In the genomic region with DNA sequence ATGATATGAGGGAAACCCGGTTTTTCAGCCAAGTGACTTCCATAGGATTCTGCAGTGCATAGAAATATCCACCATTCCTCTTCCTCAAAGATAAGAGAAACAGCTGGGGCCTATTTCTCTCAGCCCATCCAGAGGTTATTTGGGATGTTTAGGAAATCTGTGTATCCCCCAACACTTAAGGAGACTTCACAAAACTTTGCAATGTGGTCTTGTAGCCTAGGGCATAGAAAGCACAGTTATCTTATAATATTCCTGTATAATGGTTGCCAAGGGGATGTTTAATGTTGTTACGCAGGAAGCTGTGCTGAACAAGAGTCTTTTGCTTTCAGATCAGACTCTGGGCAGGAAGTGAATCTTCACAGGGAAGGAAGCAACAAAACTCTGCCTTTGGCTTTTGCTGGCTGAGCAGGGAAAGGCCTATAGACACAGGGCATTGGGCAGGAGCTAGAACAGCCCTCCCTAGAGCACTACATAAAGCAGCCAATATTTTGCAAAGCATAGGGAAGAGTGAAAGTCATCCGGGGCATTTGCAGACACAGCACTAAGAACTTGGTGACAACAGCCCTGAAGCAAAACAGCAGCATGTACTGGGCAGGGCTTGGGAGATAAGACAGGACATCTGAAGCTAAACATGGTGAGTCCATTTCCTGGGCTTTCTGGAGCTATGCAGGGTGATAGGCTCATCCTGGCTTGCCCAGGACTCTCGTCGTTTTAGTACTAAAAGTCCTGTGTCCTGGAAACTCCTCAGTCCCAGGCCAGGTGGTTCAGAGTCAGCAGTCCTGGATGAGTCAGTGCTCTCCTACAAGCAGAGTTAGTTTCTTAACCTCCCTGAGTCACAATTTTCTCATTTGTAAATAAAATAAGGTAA, we compare ENCODE assay signal across 8 cellular contexts. TPM values are rescaled to one million over a fixed set of nuclear protein-coding genes. Genes with fewer than 3 reads are reported as not detected.
DNase-seq lines count a peak whose midpoint lies in the region; ATAC-seq and TF ChIP-seq lines count a peak whose summit lies in the region.

No MANE protein-coding gene starts in this region.

- H4K91ac ChIP-seq in IMR-90 (ENCODE audit: insufficient read depth, low read depth, low read length) (peak overlapping the region; percentile 51), trophoblast cell (ENCODE audit: low read depth, low read length) (peak overlapping the region; percentile 2)

- dilution Hi-C loops in IMR-90 (cut with HindIII; ENCODE audit: low sequenced_read_pairs, unreplicated experiment) = no loop called here

- peak; percentile 44 for DNase-seq in BE2C
- peak; percentile 88 for DNase-seq in IMR-90
- peak; percentile 82 for DNase-seq in activated CD4-positive, alpha-beta T cell treated with anti-CD3 and anti-CD28 coated beads, Interleukin-2, amount 10 ng/mL, durations not matched to agents 24 days and 14 days
- DNase-seq in fibroblast of peridontal ligament (ENCODE audit: extremely low read depth) = peak; percentile 27
- DNase-seq in trophoblast cell = peak; percentile 96 to 97
- DNase-seq in sigmoid colon = no peak
- no peak for DNase-seq in HuH-7.5 (ENCODE audit: low spot score)

- TF ChIP-seq POLR2A in IMR-90 (IDR thresholded peaks at IDR 0.05; ENCODE audit: low read depth, low read length) (no peak), sigmoid colon (IDR thresholded peaks at IDR 0.05) (no peak)

- H3K4me1 Mint-ChIP-seq in activated CD4-positive, alpha-beta T cell treated with anti-CD3 and anti-CD28 coated beads, Interleukin-2, amount 10 ng/mL, durations not matched to agents 24 days and 14 days = peaks cover 19% of the 10 kb centered on the region

- peak overlapping the region; percentile 63 for H2BK120ac ChIP-seq in IMR-90 (ENCODE audit: low read depth, low read length)
- peak overlapping the region; percentile 20 for H2BK120ac ChIP-seq in trophoblast cell (ENCODE audit: insufficient read depth, low read length, poor library complexity)

- in situ Hi-C loops in IMR-90 (cut with MboI; ENCODE audit: low sequenced_read_pairs) = loop anchor here (5.0 to 10.0 kb wide), 3 partner anchors 79 to 456 kb away; partner anchors contain the start of gene CMTM3

- peak overlapping the region; percentile 65 for H4K5ac ChIP-seq in IMR-90 (ENCODE audit: low read depth, low read length)

- H2AK9ac ChIP-seq in IMR-90 (replicated peaks; ENCODE audit: low read depth, low read length, poor library complexity) = peak overlapping the region; percentile 89

- H3K9me3 ChIP-seq in BE2C = no peaks in the 10 kb centered on the region
- H3K9me3 ChIP-seq in IMR-90 (ENCODE audit: control insufficient read depth, insufficient read depth, low read length) = peaks cover 2% of the 10 kb centered on the region; the same call in 1 of the 2 replicates
- peaks cover 2% of the 10 kb centered on the region for H3K9me3 ChIP-seq in trophoblast cell (ENCODE audit: insufficient read depth, low read depth, low read length)
- peaks cover 0 to 1% (median 0%) of the 10 kb centered on the region in 4 donors for H3K9me3 ChIP-seq in sigmoid colon

- H3K23ac ChIP-seq in IMR-90 (ENCODE audit: low read depth, low read length) (peak overlapping the region; percentile 37; the same call in 1 of the 2 replicates), trophoblast cell (ENCODE audit: low read length) (no peak overlapping the region)

- H2AK5ac ChIP-seq in IMR-90 (ENCODE audit: low read depth, low read length) (peak overlapping the region; percentile 6; the same call in 1 of the 2 replicates), trophoblast cell (ENCODE audit: low read length) (no peak overlapping the region)

- POLR2A ChIA-PET in IMR-90 (lab: Charles Lee; ENCODE audit: unreplicated experiment) = interaction anchor here (0.7 kb wide), 1 partner anchor 25 kb away, joined by 6 read pairs; no protein-coding TSS in a partner anchor

- peak overlapping the region; percentile 84 for H3K4me3 Mint-ChIP-seq in activated CD4-positive, alpha-beta T cell treated with anti-CD3 and anti-CD28 coated beads, Interleukin-2, amount 10 ng/mL, durations not matched to agents 24 days and 14 days

- H3K27ac ChIP-seq in IMR-90 (ENCODE audit: insufficient read depth, low read length) = peak overlapping the region; percentile 68
- peak overlapping the region; percentile 52 for H3K27ac ChIP-seq in trophoblast cell (ENCODE audit: low read depth, low read length)
- H3K27ac ChIP-seq in sigmoid colon = peak overlapping the region in 1 of 4 donors; percentile 20

- no peaks in the 10 kb centered on the region for H3K79me2 ChIP-seq in trophoblast cell (ENCODE audit: control insufficient read depth, insufficient read depth, low read length, poor library complexity)

- TF ChIP-seq RAD21 in IMR-90 (IDR thresholded peaks at IDR 0.05; ENCODE audit: low read length) = no peak

- peak overlapping the region; percentile 88 for H2AFZ ChIP-seq in IMR-90 (replicated peaks; ENCODE audit: low read length, poor library complexity)
- H2AFZ ChIP-seq in trophoblast cell (ENCODE audit: insufficient read depth, low read length, poor library complexity) = no peak overlapping the region

- peak; percentile 52 for ATAC-seq in IMR-90 (ENCODE audit: low read depth)
- ATAC-seq in HG03520 (IDR thresholded peaks at IDR 0.05; ENCODE audit: unreplicated experiment) = no peak

- H3K9ac ChIP-seq in IMR-90 (ENCODE audit: low read depth, low read length) (peak overlapping the region; percentile 13; the same call in 1 of the 2 replicates), trophoblast cell (ENCODE audit: low read length) (no peak overlapping the region)

- H2BK20ac ChIP-seq in IMR-90 (ENCODE audit: low read depth, low read length) = peak overlapping the region; percentile 73

- H3K14ac ChIP-seq in IMR-90 (replicated peaks; ENCODE audit: low read depth, low read length) (peak overlapping the region; percentile 62), trophoblast cell (ENCODE audit: low read length) (no peak overlapping the region)

- TF ChIP-seq CTCF in BE2C (IDR thresholded peaks at IDR 0.05; ENCODE audit: low read depth, low read length) (no peak), IMR-90 (conservative IDR thresholded peaks at IDR 0.05; ENCODE audit: low read depth, low read length) (no peak), sigmoid colon (IDR thresholded peaks at IDR 0.05) (no peak)

- H3K27ac Mint-ChIP-seq in activated CD4-positive, alpha-beta T cell treated with anti-CD3 and anti-CD28 coated beads, Interleukin-2, amount 10 ng/mL, durations not matched to agents 24 days and 14 days = peak overlapping the region; percentile 94

- peak overlapping the region; percentile 53 for H3K4me2 ChIP-seq in IMR-90 (ENCODE audit: low read depth, low read length)
- H3K4me2 ChIP-seq in trophoblast cell (ENCODE audit: low read length) = peak overlapping the region; percentile 21

- H4K8ac ChIP-seq in IMR-90 (ENCODE audit: low read depth in 2 of 2, low read length in 2 of 2) (peak overlapping the region; percentile 39 to 94), trophoblast cell (ENCODE audit: low read depth, low read length) (peak overlapping the region; percentile 41)

- H3K9me1 ChIP-seq in IMR-90 (ENCODE audit: insufficient read depth, low read length) = peaks cover 5% of the 10 kb centered on the region; the same call in 1 of the 2 replicates

- CTCF ChIA-PET in IMR-90 (lab: Yijun Ruan, JAX) = interaction anchor here (1.0 kb wide), 2 partner anchors 103 to 459 kb away, joined by 3 to 4 read pairs; no protein-coding TSS in a partner anchor

- H3K79me1 ChIP-seq in IMR-90 (ENCODE audit: low read depth in 1 of 2, low read length in 2 of 2) (no peaks in the 10 kb centered on the region), trophoblast cell (ENCODE audit: low read length) (peaks cover 11% of the 10 kb centered on the region)

- TF ChIP-seq EP300 in sigmoid colon (IDR thresholded peaks at IDR 0.05) = no peak

- peaks cover 4% of the 10 kb centered on the region for H3K9me3 Mint-ChIP-seq in activated CD4-positive, alpha-beta T cell treated with anti-CD3 and anti-CD28 coated beads, Interleukin-2, amount 10 ng/mL, durations not matched to agents 24 days and 14 days

- no TSS peak for BruUV-seq in IMR-90 (replicated peaks; lab: Mats Ljungman, UMichigan)

- H3K4me1 ChIP-seq in BE2C = peaks cover 10% of the 10 kb centered on the region
- H3K4me1 ChIP-seq in IMR-90 (ENCODE audit: control insufficient read depth, insufficient read depth, low read length) = peaks cover 6% of the 10 kb centered on the region
- H3K4me1 ChIP-seq in trophoblast cell (ENCODE audit: control insufficient read depth in 1 of 2, insufficient read depth in 2 of 2, low read length in 2 of 2) = peaks cover 2 to 9% of the 10 kb centered on the region in 2 experiments
- peaks cover 0 to 8% (median 7%) of the 10 kb centered on the region in 4 donors for H3K4me1 ChIP-seq in sigmoid colon

- H4K12ac ChIP-seq in trophoblast cell (ENCODE audit: low read depth, low read length) = no peak overlapping the region

- H3K36me3 Mint-ChIP-seq in activated CD4-positive, alpha-beta T cell treated with anti-CD3 and anti-CD28 coated beads, Interleukin-2, amount 10 ng/mL, durations not matched to agents 24 days and 14 days (ENCODE audit: low read depth) = peaks cover 9% of the 10 kb centered on the region

- H4K20me1 ChIP-seq in IMR-90 (ENCODE audit: insufficient read depth, low read length) = no peaks in the 10 kb centered on the region

- peaks cover 19% of the 10 kb centered on the region for H3K27me3 Mint-ChIP-seq in activated CD4-positive, alpha-beta T cell treated with anti-CD3 and anti-CD28 coated beads, Interleukin-2, amount 10 ng/mL, durations not matched to agents 24 days and 14 days

- H2BK15ac ChIP-seq in IMR-90 (ENCODE audit: low read depth, low read length) = peak overlapping the region; percentile 30; the same call in 2 of the 3 replicates

- H2BK12ac ChIP-seq in trophoblast cell (ENCODE audit: low read length) = no peak overlapping the region

- peak overlapping the region; percentile 21; the same call in 1 of the 2 replicates for H3K4me3 ChIP-seq in BE2C (ENCODE audit: low read depth, low read length)
- peak overlapping the region; percentile 20; the same call in 1 of the 2 replicates for H3K4me3 ChIP-seq in IMR-90 (ENCODE audit: insufficient read depth, low read depth, low read length)
- no peak overlapping the region for H3K4me3 ChIP-seq in trophoblast cell (ENCODE audit: low read depth, low read length)
- no peak overlapping the region for H3K4me3 ChIP-seq in sigmoid colon

- no peaks in the 10 kb centered on the region for H3K36me3 ChIP-seq in BE2C
- H3K36me3 ChIP-seq in IMR-90 (ENCODE audit: control insufficient read depth, insufficient read depth, low read length) = no peaks in the 10 kb centered on the region
- peaks cover 0 to 1% of the 10 kb centered on the region in 2 experiments for H3K36me3 ChIP-seq in trophoblast cell (ENCODE audit: control insufficient read depth in 1 of 2, insufficient read depth in 2 of 2, low read length in 2 of 2)
- H3K36me3 ChIP-seq in sigmoid colon = no peaks in the 10 kb centered on the region

- H2BK5ac ChIP-seq in IMR-90 (ENCODE audit: low read depth, low read length, poor library complexity, severe bottlenecking) (peak overlapping the region; percentile 58), trophoblast cell (ENCODE audit: low read depth, low read length, poor library complexity) (no peak overlapping the region)

- H3K27me3 ChIP-seq in BE2C (no peaks in the 10 kb centered on the region), IMR-90 (ENCODE audit: control insufficient read depth, insufficient read depth, low read length) (peaks cover 12% of the 10 kb centered on the region), trophoblast cell (ENCODE audit: insufficient read depth, low read length) (no peaks in the 10 kb centered on the region), sigmoid colon (peaks cover 0 to 22% (median 3%) of the 10 kb centered on the region in 3 donors)

- intact Hi-C loops in IMR-90 (cut with micrococcal nuclease) (loop anchor here (5.0 to 10.0 kb wide), 3 partner anchors 179 to 336 kb away; no protein-coding TSS in a partner anchor), sigmoid colon (cut with DNase I) (loop anchor here (10.0 kb wide), 1 partner anchor 346 kb away; the partner anchor contains the start of gene DYNC1LI2)
- intact Hi-C loops in activated CD4-positive, alpha-beta T cell treated with anti-CD3 and anti-CD28 coated beads, Interleukin-2, amount 10 ng/mL, durations not matched to agents 24 days and 14 days (cut with micrococcal nuclease) = loop anchor here (2.0 to 5.0 kb wide), 2 partner anchors 334 to 464 kb away; no protein-coding TSS in a partner anchor

- peak overlapping the region; percentile 19; the same call in 1 of the 2 replicates for H3K56ac ChIP-seq in IMR-90 (ENCODE audit: extremely low read depth, insufficient read depth, low read length)

- H3K18ac ChIP-seq in IMR-90 (ENCODE audit: low read depth, low read length) (peak overlapping the region; percentile 55), trophoblast cell (ENCODE audit: low read length) (no peak overlapping the region)

- WGBS in IMR-90 (ENCODE audit: extremely low coverage in 2 of 2, insufficient read length in 1 of 2), 2 experiments = 0% methylated on average over 1 of the region's 5 CpGs; no CpG with 5 or more reads in 1 of the 2 experiments
- no CpG with 5 or more reads among the region's 5 CpGs for WGBS in trophoblast cell (ENCODE audit: extremely low coverage, insufficient coverage, insufficient read length)
- WGBS in sigmoid colon, 2 donors = 43 to 48% methylated on average over 5 of the region's 5 CpGs

- H3K4ac ChIP-seq in IMR-90 (ENCODE audit: low read depth, low read length) = peak overlapping the region; percentile 66
- no peak overlapping the region for H3K4ac ChIP-seq in trophoblast cell (ENCODE audit: low read depth, low read length)

RNA-seq across cellular contexts. Expression of gene BEAN1, which starts 18.7 kb away (rescaled TPM):
- not detected for polyA plus RNA-seq in BE2C (2012; ENCODE audit: insufficient read depth, insufficient read length, low read depth)
- not detected in 2 replicates for total RNA-seq in IMR-90 (2012; rRNA removed)
- polyA plus RNA-seq in IMR-90 (2012; rRNA removed) = not detected in 2 replicates
- polyA plus RNA-seq in IMR-90 (2012; cell fraction: cytosol; rRNA removed) = not detected in 2 replicates
- 0.13 TPM in 1 of 2 replicates, not detected in the other for polyA plus RNA-seq in IMR-90 (2012; cell fraction: nucleus; rRNA removed; ENCODE audit: low replicate concordance)
- not detected in 2 replicates for total RNA-seq in activated CD4-positive, alpha-beta T cell treated with anti-CD3 and anti-CD28 coated beads, Interleukin-2, amount 10 ng/mL, durations not matched to agents 24 days and 14 days
- 1.0 and 1.2 TPM in 2 replicates for polyA plus RNA-seq in trophoblast cell (2013)
- total RNA-seq in sigmoid colon = under 1 TPM in 1 of 4 donors, not detected in 3; 0.41 TPM
- under 1 TPM in 1 of 3 donors, not detected in 2; 0.35 TPM for polyA plus RNA-seq in sigmoid colon

RNA-seq across cellular contexts. Expression of gene CDH5, which starts 41.9 kb away (rescaled TPM):
- polyA plus RNA-seq in BE2C (2012; ENCODE audit: insufficient read depth, insufficient read length, low read depth) = 1.7 TPM
- not detected in 2 replicates for total RNA-seq in IMR-90 (2012; rRNA removed)
- not detected in 2 replicates for polyA plus RNA-seq in IMR-90 (2012; rRNA removed)
- polyA plus RNA-seq in IMR-90 (2012; cell fraction: cytosol; rRNA removed) = not detected in 2 replicates
- 0.02 TPM in 1 of 2 replicates, not detected in the other for polyA plus RNA-seq in IMR-90 (2012; cell fraction: nucleus; rRNA removed; ENCODE audit: low replicate concordance)
- not detected in 2 replicates for total RNA-seq in activated CD4-positive, alpha-beta T cell treated with anti-CD3 and anti-CD28 coated beads, Interleukin-2, amount 10 ng/mL, durations not matched to agents 24 days and 14 days
- polyA plus RNA-seq in trophoblast cell (2013) = 93.1 and 99.2 TPM in 2 replicates
- total RNA-seq in sigmoid colon = 10 to 100 TPM; 12.6 to 26.0 (median 14.3) TPM
- 10 to 100 TPM in 1 of 3 donors, under 1 TPM in 2; 0.60 to 11.5 (median 0.69) TPM for polyA plus RNA-seq in sigmoid colon

Comparison
In these comparisons a context has a peak if more than half of its experiments do, and no peak if none do; other contexts are left out.
1. DNase-seq: peak in BE2C (single experiment), IMR-90 (single experiment), activated CD4-positive, alpha-beta T cell treated with anti-CD3 and anti-CD28 coated beads, Interleukin-2, amount 10 ng/mL, durations not matched to agents 24 days and 14 days (single experiment), fibroblast of peridontal ligament (single experiment) and trophoblast cell (2 of 2); none in sigmoid colon (single experiment) and HuH-7.5 (single experiment).
2. H3K4me3 ChIP-seq: peak in BE2C (single experiment) and IMR-90 (single experiment); none in trophoblast cell (single experiment) and sigmoid colon (0 of 4).
3. RNA of gene CDH5, which starts 41.9 kb away (total RNA-seq): 12.6 to 26.0 TPM in sigmoid colon; not detected in IMR-90 and not detected in activated CD4-positive, alpha-beta T cell treated with anti-CD3 and anti-CD28 coated beads, Interleukin-2, amount 10 ng/mL, durations not matched to agents 24 days and 14 days; every median in the first group is over 10 times any median in the second.